Comparison of ENCODE assay signal across 8 cellular contexts in the genomic region with DNA sequence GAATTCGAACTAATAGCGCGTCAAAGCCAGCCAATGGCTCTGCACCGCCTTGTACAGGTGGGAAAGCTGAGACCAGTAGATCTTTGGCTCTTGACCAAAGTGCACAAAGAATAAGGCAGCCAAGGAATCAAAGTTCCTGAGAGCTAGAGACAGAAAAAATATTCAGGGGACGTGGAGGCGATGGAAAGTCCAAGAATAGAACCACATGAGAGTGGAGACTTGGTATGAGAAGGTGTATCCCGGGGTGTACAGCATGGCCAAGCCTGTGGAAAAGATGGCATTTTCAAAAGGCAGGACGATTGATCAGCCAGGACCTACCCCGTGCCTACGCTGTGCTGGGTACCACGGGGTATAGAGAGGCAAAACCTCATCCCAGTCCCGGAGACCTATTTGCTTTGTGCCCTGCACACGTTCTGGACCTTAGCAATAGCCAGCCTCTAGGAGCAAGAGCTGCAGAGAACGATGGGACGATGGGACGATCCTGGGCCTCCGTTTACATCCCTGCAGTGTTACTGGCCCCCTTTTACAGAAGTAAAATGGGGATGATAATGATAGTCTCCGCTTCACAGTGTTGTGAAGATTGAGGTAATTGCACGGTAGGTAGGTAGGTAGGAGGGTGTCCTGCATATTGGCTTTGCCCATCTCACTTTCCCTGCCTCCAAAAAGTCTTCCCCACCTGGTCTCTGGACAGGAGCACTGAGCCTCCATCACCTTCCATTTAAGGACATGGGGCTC. TPM values are rescaled to one million over a fixed set of nuclear protein-coding genes. Genes with fewer than 3 reads are reported as not detected.
DNase-seq lines count a peak whose midpoint lies in the region; ATAC-seq and TF ChIP-seq lines count a peak whose summit lies in the region.

No MANE protein-coding gene starts in this region.

- H3K27me3 Mint-ChIP-seq in T-helper 17 cell (no peaks in the 10 kb centered on the region), neural crest cell (ENCODE audit: low read depth) (no peaks in the 10 kb centered on the region)

- H3K27ac Mint-ChIP-seq in T-helper 17 cell = peak overlapping the region; percentile 92
- peak overlapping the region; percentile 87 for H3K27ac Mint-ChIP-seq in neural crest cell (ENCODE audit: unreplicated experiment)

- no peaks in the 10 kb centered on the region for H3K9me3 Mint-ChIP-seq in neural crest cell

- TF ChIP-seq POLR2A in GM18505 (IDR thresholded peaks at IDR 0.05; ENCODE audit: borderline replicate concordance, extremely low read depth, insufficient read depth, insufficient read length) = no peak

- H3K4me3 ChIP-seq in epithelial cell of esophagus (ENCODE audit: low read length) = peak overlapping the region; percentile 60

- ATAC-seq in GM18505 (IDR thresholded peaks at IDR 0.05; ENCODE audit: unreplicated experiment) (peak; percentile 9), HG02852 (IDR thresholded peaks at IDR 0.05; ENCODE audit: unreplicated experiment) (peak; percentile 14), T-helper 17 cell (no peak)

- no peaks in the 10 kb centered on the region for H3K9me3 ChIP-seq in T-helper 17 cell (ENCODE audit: control insufficient read depth, low read length, poor library complexity, severe bottlenecking)

- peaks cover 7% of the 10 kb centered on the region for H3K36me3 Mint-ChIP-seq in T-helper 17 cell (ENCODE audit: low read depth)
- H3K36me3 Mint-ChIP-seq in neural crest cell (ENCODE audit: low read depth) = no peaks in the 10 kb centered on the region

- H3K4me3 Mint-ChIP-seq in T-helper 17 cell = peak overlapping the region; percentile 92
- H3K4me3 Mint-ChIP-seq in neural crest cell = peak overlapping the region; percentile 92

- H3K4me1 Mint-ChIP-seq in T-helper 17 cell (peaks cover 23% of the 10 kb centered on the region), neural crest cell (peaks cover 22% of the 10 kb centered on the region)

- no peak for TF ChIP-seq CTCF in epithelial cell of esophagus (IDR thresholded peaks at IDR 0.05; ENCODE audit: insufficient read depth, low read depth, low read length, missing control alignments)
- no peak for TF ChIP-seq CTCF in neural crest cell (conservative IDR thresholded peaks at IDR 0.05)

- peak in 1 of 3 donors; percentile 14 for DNase-seq in T-helper 17 cell
- no peak for DNase-seq in epithelial cell of esophagus (ENCODE audit: low read depth)
- no peak for DNase-seq in neural crest cell (ENCODE audit: low read depth, low spot score)
- no peak for DNase-seq in glomerular visceral epithelial cell (ENCODE audit: extremely low spot score)
- no peak for DNase-seq in NCI-H187 (lab: John Stamatoyannopoulos, UW)
- no peak for DNase-seq in NCI-H2029 treated with DMSO at 0.1 percent for 48 hours (lab: John Stamatoyannopoulos, UW)

RNA-seq across cellular contexts. Expression of gene RBSN, which starts 0.6 kb away (rescaled TPM):
- total RNA-seq in T-helper 17 cell (10 to 100 TPM; 37.2 to 38.7 TPM), neural crest cell (29.6 and 29.7 TPM in 2 replicates)

RNA-seq across cellular contexts. Expression of gene MRPS25, which starts 34.4 kb away (rescaled TPM):
- total RNA-seq in T-helper 17 cell = 10 to 100 TPM; 47.4 to 50.5 TPM
- total RNA-seq in neural crest cell = 60.9 and 62.0 TPM in 2 replicates
